12 cellular contexts compared by ENCODE assay signal in the genomic region with DNA sequence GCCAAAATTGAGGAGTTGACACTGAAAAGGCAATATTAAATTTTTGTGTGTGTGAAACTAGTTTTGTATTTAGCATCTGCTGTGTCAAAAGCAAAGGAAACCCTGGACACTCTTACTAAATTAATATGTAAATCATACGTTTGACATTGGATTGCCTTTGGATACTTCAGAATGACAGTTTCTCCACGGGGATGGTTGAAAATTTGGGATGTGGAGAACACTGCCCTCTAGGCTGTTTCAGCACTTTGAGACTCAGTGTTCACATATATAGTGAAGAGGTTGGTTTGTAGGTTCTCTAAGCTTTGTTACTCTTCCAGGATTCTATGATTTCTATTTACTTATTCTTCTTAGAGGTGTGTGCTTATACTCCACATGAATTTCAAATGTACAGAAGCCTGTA. TPM values are rescaled to one million over a fixed set of nuclear protein-coding genes. Genes with fewer than 3 reads are reported as not detected.
DNase-seq lines count a peak whose midpoint lies in the region; ATAC-seq and TF ChIP-seq lines count a peak whose summit lies in the region.
"Had no signal": no experiment of that assay in that cellular context is flagged by ENCODE, and none has a peak within 500 bp of the region (broad histone marks: within the 10 kb centered on the region; RNA-seq: fewer than 3 reads in every experiment).

No MANE protein-coding gene starts in this region.

- no peak overlapping the region for H3K27ac ChIP-seq in AG04450 (ENCODE audit: low read depth, low read length)
- H3K27ac ChIP-seq: heart right ventricle, stomach had no signal

- in situ Hi-C loops in HAP-1 (cut with MboI; ENCODE audit: low sequenced_read_pairs), result no loop called here

- CTCF ChIA-PET in AG04450 (lab: Charles Lee), result interaction anchor here (0.5 to 1.0 kb wide), 3 partner anchors 17 to 278 kb away, joined by 3 to 6 read pairs (median 4); no protein-coding TSS in a partner anchor

- intact Hi-C loops in Right ventricle myocardium superior (cut with DNase I), result loop anchor here (10.0 kb wide), 1 partner anchor 1602 kb away; no protein-coding TSS in a partner anchor

- POLR2A ChIA-PET in AG04450 (lab: Yijun Ruan, JAX), result no interaction called here

- H3K9ac ChIP-seq in adipocyte (ENCODE audit: low read length), result no peak overlapping the region

- DNase-seq in AG04450 (ENCODE audit: low read depth, low spot score), result no peak
- peak; percentile 21 to 61 for DNase-seq in HAP-1 (ENCODE audit: low spot score in 2 of 2)
- peak; percentile 73 for DNase-seq in adipocyte (ENCODE audit: low read depth)
- DNase-seq in left kidney (ENCODE audit: low read depth, low spot score), result peak; percentile 69
- no peak for DNase-seq in Right ventricle myocardium superior
- DNase-seq in AG08395 (ENCODE audit: low spot score), result no peak
- DNase-seq: cortex of kidney, heart right ventricle, stomach had no signal

- H3K27me3 ChIP-seq in AG04450 (ENCODE audit: control insufficient read depth, insufficient read depth, low read length) (peaks cover 8% of the 10 kb centered on the region), HAP-1 (ENCODE audit: low read depth) (no peaks in the 10 kb centered on the region), adipocyte (replicated peaks; ENCODE audit: control insufficient read depth, insufficient read depth, low read length) (peaks cover 37% of the 10 kb centered on the region)

- no peak overlapping the region for H3K4me3 ChIP-seq in AG04450 (ENCODE audit: low read depth, low read length)
- H3K4me3 ChIP-seq in HAP-1, result peak overlapping the region; percentile 44
- H3K4me3 ChIP-seq in adipocyte (ENCODE audit: low read length), result no peak overlapping the region
- H3K4me3 ChIP-seq: heart right ventricle, stomach had no signal

- peaks cover 11% of the 10 kb centered on the region for H3K4me1 ChIP-seq in HAP-1
- H3K4me1 ChIP-seq in adipocyte (ENCODE audit: control insufficient read depth, insufficient read depth, low read length), result peaks cover 11% of the 10 kb centered on the region

- H3K9me3 ChIP-seq in AG04450 (ENCODE audit: control insufficient read depth, insufficient read depth, low read length) (no peaks in the 10 kb centered on the region), HAP-1 (no peaks in the 10 kb centered on the region), adipocyte (ENCODE audit: control insufficient read depth, low read length) (no peaks in the 10 kb centered on the region)
- H3K9me3 ChIP-seq: heart right ventricle, stomach had no signal

- peak; percentile 44 for TF ChIP-seq CTCF in AG04450 (IDR thresholded peaks at IDR 0.05; ENCODE audit: low read depth, low read length)

- H3K36me3 ChIP-seq in HAP-1 (replicated peaks), result no peaks in the 10 kb centered on the region
- no peaks in the 10 kb centered on the region for H3K36me3 ChIP-seq in adipocyte (ENCODE audit: control insufficient read depth, insufficient read depth, low read length, severe bottlenecking)
- H3K36me3 ChIP-seq: heart right ventricle, stomach had no signal

- ATAC-seq in GM19023 (IDR thresholded peaks at IDR 0.05; ENCODE audit: unreplicated experiment), result no peak
- no peak for ATAC-seq in HG03469 (IDR thresholded peaks at IDR 0.05; ENCODE audit: unreplicated experiment)
- ATAC-seq in Right ventricle myocardium superior (ENCODE audit: poor library complexity), result no peak
- ATAC-seq: heart right ventricle had no signal

RNA-seq across cellular contexts. Expression of gene ROBO2, which starts 3.0 kb away (rescaled TPM):
- polyA plus RNA-seq in AG04450 (2011; rRNA removed), result 15.1 and 16.3 TPM in 2 replicates
- 26.9 and 28.0 TPM in 2 replicates for polyA minus RNA-seq in AG04450 (2011; rRNA and poly(A)+ RNA removed)
- total RNA-seq in Right ventricle myocardium superior, result 0.11 TPM
- total RNA-seq: myocyte had no signal

Comparison
In these comparisons a context has a peak if more than half of its experiments do, and no peak if none do; other contexts are left out.
1. DNase-seq: peak in HAP-1 (2 of 2), adipocyte (single experiment) and left kidney (single experiment); none in AG04450 (single experiment), Right ventricle myocardium superior (single experiment) and AG08395 (single experiment).